In the genomic region with DNA sequence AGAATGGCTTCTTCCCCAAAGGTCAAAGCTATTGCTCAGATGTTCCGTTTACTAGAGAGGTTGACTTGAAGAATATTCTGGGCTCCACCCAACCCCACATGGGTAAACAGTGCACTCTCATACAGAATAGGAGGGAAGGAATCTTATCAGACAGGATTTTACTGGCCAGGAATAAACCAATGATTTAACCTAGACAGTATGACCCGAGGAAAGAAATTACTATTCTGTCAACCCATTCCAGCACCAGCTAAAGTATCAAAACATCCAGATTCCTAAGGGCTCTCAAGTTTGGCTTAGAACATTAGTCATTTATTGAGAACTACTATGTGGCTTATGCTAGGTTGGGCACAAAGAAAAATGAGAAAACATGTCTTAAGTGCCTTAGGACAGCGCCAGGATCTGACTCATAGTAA, we compare ENCODE assay signal across 17 cellular contexts.
A peak's percentile ranks its signal among the peaks of the same experiment; 100 is the strongest.
DNase-seq lines count a peak whose midpoint lies in the region; ATAC-seq, FAIRE-seq and TF ChIP-seq lines count a peak whose summit lies in the region.
"Had no signal": no experiment of that assay in that cellular context is flagged by ENCODE, and none has a peak within 500 bp of the region (broad histone marks: within the 10 kb centered on the region; RNA-seq: fewer than 3 reads in every experiment).

No MANE protein-coding gene starts in this region.

- no peak for TF ChIP-seq CTCF in bronchial epithelial cell (IDR thresholded peaks at IDR 0.05; ENCODE audit: insufficient read depth, low read length, severe bottlenecking)
- no peak for TF ChIP-seq CTCF in suprapubic skin (IDR thresholded peaks at IDR 0.05)

- H3K36me3 ChIP-seq in bronchial epithelial cell (ENCODE audit: control insufficient read depth, insufficient read depth, low read length), result no peaks in the 10 kb centered on the region
- H3K36me3 ChIP-seq in suprapubic skin, result no peaks in the 10 kb centered on the region
- H3K36me3 ChIP-seq: ascending aorta, thoracic aorta had no signal

- peak overlapping the region; percentile 75 for H3K27ac ChIP-seq in suprapubic skin
- H3K27ac ChIP-seq: ascending aorta, thoracic aorta had no signal

- DNase-seq in NOMO-1 treated with DMSO at 0.1 percent for 48 hours (lab: John Stamatoyannopoulos, UW; ENCODE audit: unreplicated experiment) (peak; percentile 69), NOMO-1 treated with dmso at 0.1 percent for 144 hours (lab: John Stamatoyannopoulos, UW; ENCODE audit: unreplicated experiment) (no peak), bronchial epithelial cell (ENCODE audit: low read depth) (peak; percentile 74), left ventricle myocardium superior (no peak), suprapubic skin (ENCODE audit: low spot score in 2 of 2) (no peak), COLO668 (lab: John Stamatoyannopoulos, UW; ENCODE audit: unreplicated experiment) (no peak), NCI-H82 treated with DMSO at 0.1 percent for 48 hours (lab: John Stamatoyannopoulos, UW; ENCODE audit: unreplicated experiment) (no peak), NCI-H1048 (lab: John Stamatoyannopoulos, UW) (no peak)
- DNase-seq: 8988T; activated CD4-positive, alpha-beta T cell treated with anti-CD3 and anti-CD28 coated beads, Interleukin-2, amount 50 U/mL, for 4 hours; endodermal cell; H9; NCI-H1417; occipital lobe; T-helper 9 cell had no signal

- no peak for FAIRE-seq in bronchial epithelial cell (lab: Jason Lieb, UNC)

- TF ChIP-seq EP300 in suprapubic skin (IDR thresholded peaks at IDR 0.05), result no peak

- 31% methylated on average over 3 of the region's 3 CpGs for WGBS in suprapubic skin

- ATAC-seq in left ventricle myocardium superior, result peak; percentile 78

- intact Hi-C loops in left ventricle myocardium superior (cut with micrococcal nuclease), result no loop called here

- H3K9me3 ChIP-seq in suprapubic skin, result no peaks in the 10 kb centered on the region
- H3K9me3 ChIP-seq: ascending aorta, thoracic aorta had no signal

- H3K27me3 ChIP-seq in bronchial epithelial cell (ENCODE audit: control insufficient read depth, insufficient read depth, low read length), result no peaks in the 10 kb centered on the region
- no peaks in the 10 kb centered on the region for H3K27me3 ChIP-seq in suprapubic skin
- H3K27me3 ChIP-seq: ascending aorta had no signal

- H3K4me1 ChIP-seq in suprapubic skin, result peaks cover 10% of the 10 kb centered on the region
- H3K4me1 ChIP-seq: ascending aorta had no signal

- no peak for TF ChIP-seq POLR2A in suprapubic skin (IDR thresholded peaks at IDR 0.05)

- H3K4me3 ChIP-seq in bronchial epithelial cell (ENCODE audit: low read depth, low read length) (no peak overlapping the region), suprapubic skin (no peak overlapping the region)
- H3K4me3 ChIP-seq: ascending aorta, thoracic aorta had no signal

Comparison
In these comparisons a context has a peak if more than half of its experiments do, and no peak if none do; other contexts are left out.
1. DNase-seq: peak in NOMO-1 treated with DMSO at 0.1 percent for 48 hours (single experiment) and bronchial epithelial cell (single experiment); none in NOMO-1 treated with dmso at 0.1 percent for 144 hours (single experiment), left ventricle myocardium superior (single experiment), suprapubic skin (0 of 2), COLO668 (single experiment), NCI-H82 treated with DMSO at 0.1 percent for 48 hours (single experiment) and NCI-H1048 (single experiment).